Comparison of ENCODE assay signal across 19 cellular contexts in genomic region chr21:14850394-14850793, GRCh38.
A peak's percentile ranks its signal among the peaks of the same experiment; 100 is the strongest.
DNase-seq lines count a peak whose midpoint lies in the region; ATAC-seq, FAIRE-seq and TF ChIP-seq lines count a peak whose summit lies in the region.
"Had no signal": no experiment of that assay in that cellular context is flagged by ENCODE, and none has a peak within 500 bp of the region (broad histone marks: within the 10 kb centered on the region; RNA-seq: fewer than 3 reads in every experiment).

No MANE protein-coding gene starts in this region.

- H3K4me3 ChIP-seq in adipocyte (ENCODE audit: low read length) (no peak overlapping the region), fibroblast of mammary gland (ENCODE audit: control insufficient read depth, low read depth, low read length) (no peak overlapping the region), kidney (ENCODE audit: low read length in 2 of 2) (no peak overlapping the region)
- H3K4me3 ChIP-seq: SJCRH30 had no signal

- no peak for ATAC-seq in HG02981 (IDR thresholded peaks at IDR 0.05; ENCODE audit: unreplicated experiment)

- intact Hi-C loops in kidney (cut with DNase I): no loop called here

- peak; percentile 41 for DNase-seq in ELR (ENCODE audit: low read depth)
- peak; percentile 60 for DNase-seq in adipocyte (ENCODE audit: low read depth)
- peak; percentile 10 for DNase-seq in fibroblast of mammary gland (ENCODE audit: low read depth)
- no peak for DNase-seq in kidney
- DNase-seq in NCI-H82 treated with DMSO at 0.1 percent for 48 hours (lab: John Stamatoyannopoulos, UW; ENCODE audit: unreplicated experiment): no peak
- DNase-seq in COLO829 (ENCODE audit: low spot score): no peak
- DNase-seq: AML-193; CD4-positive, CD25-positive, alpha-beta regulatory T cell; DMS79; GF-D8; NCI-H1436 treated with DMSO at 0.1 percent for 48 hours; NCI-H2081; NCI-H524; NK-92 treated with Interleukin-12 subunit alpha and Interleukin-12 subunit beta, amount 100 ng/mL, for 24 hours; OCI-M1; RPMI8226; SJCRH30; SW 1271 had no signal

- H3K4me1 ChIP-seq in adipocyte (ENCODE audit: control insufficient read depth, insufficient read depth, low read length): no peaks in the 10 kb centered on the region
- H3K4me1 ChIP-seq in kidney (ENCODE audit: control insufficient read depth in 1 of 2, insufficient read depth in 1 of 2, low read depth in 1 of 2, low read length in 2 of 2): no peaks in the 10 kb centered on the region
- H3K4me1 ChIP-seq: SJCRH30 had no signal

- no peaks in the 10 kb centered on the region for H3K36me3 ChIP-seq in adipocyte (ENCODE audit: control insufficient read depth, insufficient read depth, low read length, severe bottlenecking)
- no peaks in the 10 kb centered on the region for H3K36me3 ChIP-seq in kidney (ENCODE audit: control insufficient read depth in 1 of 2, insufficient read depth in 2 of 2, low read length in 2 of 2)

- H3K9ac ChIP-seq in adipocyte (ENCODE audit: low read length): no peak overlapping the region
- H3K9ac ChIP-seq in kidney (ENCODE audit: low read length in 2 of 2): no peak overlapping the region

- H3K9me3 ChIP-seq in adipocyte (ENCODE audit: control insufficient read depth, low read length): no peaks in the 10 kb centered on the region
- H3K9me3 ChIP-seq in kidney (ENCODE audit: control insufficient read depth in 1 of 2, low read length in 2 of 2): peaks cover 0 to 2% of the 10 kb centered on the region in 2 donors

- no peak for FAIRE-seq in kidney (lab: Jason Lieb, UNC)

- no peaks in the 10 kb centered on the region for H3K27me3 ChIP-seq in adipocyte (replicated peaks; ENCODE audit: control insufficient read depth, insufficient read depth, low read length)
- H3K27me3 ChIP-seq: SJCRH30 had no signal

- H3K27ac ChIP-seq in kidney (ENCODE audit: low read depth in 2 of 2, low read length in 2 of 2): no peak overlapping the region
- H3K27ac ChIP-seq: SJCRH30 had no signal

- TF ChIP-seq CTCF in fibroblast of mammary gland (conservative IDR thresholded peaks at IDR 0.05; ENCODE audit: control insufficient read depth, insufficient read depth, low read depth, low read length) (no peak), kidney (IDR thresholded peaks at IDR 0.05; ENCODE audit: borderline replicate concordance, extremely low read depth, insufficient read depth) (no peak)

Comparison
In these comparisons a context has a peak if more than half of its experiments do, and no peak if none do; other contexts are left out.
1. DNase-seq: peak in ELR (single experiment), adipocyte (single experiment) and fibroblast of mammary gland (single experiment); none in kidney (single experiment), NCI-H82 treated with DMSO at 0.1 percent for 48 hours (single experiment) and COLO829 (single experiment).